ENCODE assay signal across 18 cellular contexts in the genomic region with DNA sequence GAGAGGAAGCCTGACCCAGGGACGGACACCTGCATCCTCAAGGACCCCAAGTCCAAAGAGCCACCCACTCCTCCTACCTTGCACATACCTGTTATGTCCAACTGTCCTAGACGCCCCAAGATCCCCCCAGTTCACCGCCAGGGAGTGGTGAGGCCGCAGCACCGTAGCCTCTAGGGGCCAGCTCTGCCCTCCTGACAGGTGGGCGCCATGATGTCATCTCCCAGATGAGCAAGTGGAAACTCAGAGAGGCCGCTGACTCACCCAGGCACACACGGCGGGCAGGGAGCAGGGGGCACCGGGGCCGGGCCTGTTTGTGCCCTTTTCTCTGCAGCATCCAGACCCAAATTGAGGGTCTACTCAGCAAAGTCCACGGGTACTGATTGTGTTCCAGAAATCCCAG. TPM values are rescaled to one million over a fixed set of nuclear protein-coding genes. Genes with fewer than 3 reads are reported as not detected.
A peak's percentile ranks its signal among the peaks of the same experiment; 100 is the strongest.
DNase-seq lines count a peak whose midpoint lies in the region; ATAC-seq and TF ChIP-seq lines count a peak whose summit lies in the region.
"Had no signal": no experiment of that assay in that cellular context is flagged by ENCODE, and none has a peak within 500 bp of the region (broad histone marks: within the 10 kb centered on the region; RNA-seq: fewer than 3 reads in every experiment).

No MANE protein-coding gene starts in this region.

- no peak for ATAC-seq in right cardiac atrium
- no peak for ATAC-seq in sciatic nerve
- ATAC-seq in GM19452 (IDR thresholded peaks at IDR 0.05; ENCODE audit: unreplicated experiment): no peak
- no peak for ATAC-seq in GM21515 (IDR thresholded peaks at IDR 0.05; ENCODE audit: unreplicated experiment)

- peaks cover 3 to 9% (median 7%) of the 10 kb centered on the region in 3 donors for H3K27me3 Mint-ChIP-seq in CD14-positive monocyte (ENCODE audit: low read depth in 3 of 3)

- no peaks in the 10 kb centered on the region for H3K9me3 ChIP-seq in right cardiac atrium (ENCODE audit: control insufficient read depth, low read length)
- H3K9me3 ChIP-seq: SJSA1 had no signal

- peaks cover 0 to 5% (median 2%) of the 10 kb centered on the region in 7 donors for H3K9me3 Mint-ChIP-seq in CD14-positive monocyte
- H3K9me3 Mint-ChIP-seq: CD4-positive, alpha-beta T cell had no signal

- H3K27ac Mint-ChIP-seq in CD14-positive monocyte: no peak overlapping the region
- H3K27ac Mint-ChIP-seq: CD4-positive, alpha-beta T cell; IgD-negative memory B cell had no signal

- H3K4me3 Mint-ChIP-seq in CD14-positive monocyte: no peak overlapping the region
- H3K4me3 Mint-ChIP-seq: CD4-positive, alpha-beta T cell; IgD-negative memory B cell had no signal

- no peak for TF ChIP-seq CTCF in CD14-positive monocyte (IDR thresholded peaks at IDR 0.05)

- H3K36me3 Mint-ChIP-seq in CD14-positive monocyte: peaks cover 0 to 2% of the 10 kb centered on the region in 2 donors

- H3K27me3 ChIP-seq in right cardiac atrium (ENCODE audit: control insufficient read depth, insufficient read depth): no peaks in the 10 kb centered on the region
- H3K27me3 ChIP-seq: SJSA1 had no signal

- 90% methylated on average over 12 of the region's 12 CpGs for WGBS in right cardiac atrium

- H3K27ac ChIP-seq in right cardiac atrium (ENCODE audit: low read length): no peak overlapping the region
- H3K27ac ChIP-seq: SJSA1 had no signal

- H3K4me3 ChIP-seq in right cardiac atrium (ENCODE audit: low read length): no peak overlapping the region
- H3K4me3 ChIP-seq: SJSA1 had no signal

- intact Hi-C loops in CD14-positive monocyte (cut with micrococcal nuclease): loop anchor here in 1 of 2 donors (10.0 kb wide), 1 partner anchor 117 kb away; no protein-coding TSS in a partner anchor
- intact Hi-C loops in right cardiac atrium (cut with DNase I): no loop called here
- intact Hi-C loops in sciatic nerve (cut with DNase I): no loop called here

- H3K4me1 Mint-ChIP-seq in CD14-positive monocyte: no peaks in the 10 kb centered on the region

- H3K4me1 ChIP-seq in right cardiac atrium (ENCODE audit: control insufficient read depth, insufficient read depth, low read length): no peaks in the 10 kb centered on the region

- DNase-seq in CD14-positive monocyte (ENCODE audit: low spot score) (peak; percentile 19), NCI-H226 (peak; percentile 21), right cardiac atrium (peak in 2 of 3 donors; percentile 2 to 39), sciatic nerve (ENCODE audit: low spot score) (peak; percentile 48), SIG-M5 (lab: John Stamatoyannopoulos, UW) (no peak), amniotic stem cell (lab: John Stamatoyannopoulos, UW) (no peak)
- DNase-seq: ACHN; AML-193; CD4-positive, alpha-beta T cell; MV-4-11; NCI-H1417 treated with DMSO at 0.1 percent for 48 hours; NCI-H1930; NCI-H446 treated with DMSO at 0.1 percent for 48 hours; NK-92 treated with Interleukin-12 subunit alpha and Interleukin-12 subunit beta, amount 100 ng/mL, for 24 hours had no signal

RNA-seq across cellular contexts. Expression of gene ZNF469, which starts 4.8 kb away (rescaled TPM):
- polyA plus RNA-seq in CD14-positive monocyte (under 1 TPM; 0.02 to 0.10 TPM), right cardiac atrium (0.84 TPM)
- total RNA-seq in right cardiac atrium (1 to 10 TPM; 1.3 to 1.9 (median 1.8) TPM), sciatic nerve (2.9 TPM)

Comparison
In these comparisons a context has a peak if more than half of its experiments do, and no peak if none do; other contexts are left out.
1. DNase-seq: peak in CD14-positive monocyte (single experiment), NCI-H226 (single experiment), right cardiac atrium (2 of 3) and sciatic nerve (single experiment); none in SIG-M5 (single experiment) and amniotic stem cell (single experiment).